ENCODE assay signal across 21 cellular contexts in genomic region chr13:75460644-75461043, GRCh38. TPM values are rescaled to one million over a fixed set of nuclear protein-coding genes. Genes with fewer than 3 reads are reported as not detected.
DNase-seq lines count a peak whose midpoint lies in the region; ATAC-seq and TF ChIP-seq lines count a peak whose summit lies in the region.
"Had no signal": no experiment of that assay in that cellular context is flagged by ENCODE, and none has a peak within 500 bp of the region (broad histone marks: within the 10 kb centered on the region; RNA-seq: fewer than 3 reads in every experiment).

No MANE protein-coding gene starts in this region.

- H3K9me3 ChIP-seq in left ventricle myocardium inferior (replicated peaks): no peaks in the 10 kb centered on the region
- no peaks in the 10 kb centered on the region for H3K9me3 ChIP-seq in heart right ventricle
- no peaks in the 10 kb centered on the region for H3K9me3 ChIP-seq in mesenchymal stem cell (ENCODE audit: control insufficient read depth, low read length)
- H3K9me3 ChIP-seq in skeletal muscle tissue (ENCODE audit: control insufficient read depth in 3 of 3, low read length in 3 of 3): no peaks in the 10 kb centered on the region
- H3K9me3 ChIP-seq: A549, BE2C had no signal

- WGBS in heart right ventricle, 2 donors: 73 to 86% methylated on average over 5 of the region's 5 CpGs
- WGBS in mesenchymal stem cell: 50% methylated on average over 2 of the region's 5 CpGs

- no peak overlapping the region for H4K8ac ChIP-seq in mesenchymal stem cell (ENCODE audit: low read length)

- H3K4me2 ChIP-seq in mesenchymal stem cell (ENCODE audit: low read length, poor library complexity, severe bottlenecking): no peak overlapping the region
- H3K4me2 ChIP-seq: A549; BLaER1 treated with 17β-estradiol and CSF1 and Interleukin-3, amounts not matched to agents 10 nM and 100 nM had no signal

- DNase-seq in left ventricle myocardium inferior (no peak), heart right ventricle (no peak), RWPE1 (ENCODE audit: low spot score) (no peak), mesenchymal stem cell (no peak), SHP77 (lab: John Stamatoyannopoulos, UW) (no peak)
- DNase-seq: 8988T; ACHN; AML-193; BE2C; Calu3; CD4-positive, alpha-beta T cell; CD8-positive, alpha-beta memory T cell; DMS53; DMS79 treated with DMSO at 0.1 percent for 48 hours; GF-D8; H7; HCEC 1CT had no signal

- no peak overlapping the region for H3K4me3 ChIP-seq in left ventricle myocardium inferior
- no peak overlapping the region for H3K4me3 ChIP-seq in heart right ventricle
- no peak overlapping the region for H3K4me3 ChIP-seq in mesenchymal stem cell (ENCODE audit: insufficient read depth in 1 of 2, low read depth in 1 of 2, low read length in 2 of 2)
- H3K4me3 ChIP-seq in skeletal muscle tissue (ENCODE audit: low read length in 3 of 3): no peak overlapping the region
- H3K4me3 ChIP-seq: A549; BLaER1 treated with 17β-estradiol and CSF1 and Interleukin-3, amounts not matched to agents 10 nM and 100 nM had no signal

- intact Hi-C loops in left ventricle myocardium inferior (cut with micrococcal nuclease) (no loop called here), heart right ventricle (cut with DNase I) (no loop called here)

- H2AFZ ChIP-seq in mesenchymal stem cell (ENCODE audit: low read depth, low read length): no peak overlapping the region

- H3K4me1 ChIP-seq in left ventricle myocardium inferior: peaks cover 93% of the 10 kb centered on the region
- H3K4me1 ChIP-seq in heart right ventricle: peaks cover 3 to 73% (median 44%) of the 10 kb centered on the region in 9 donors
- H3K4me1 ChIP-seq in mesenchymal stem cell (ENCODE audit: control insufficient read depth, insufficient read depth, low read depth, low read length): peaks cover 3% of the 10 kb centered on the region
- H3K4me1 ChIP-seq in skeletal muscle tissue (ENCODE audit: control insufficient read depth in 3 of 3, insufficient read depth in 3 of 3, low read length in 3 of 3): peaks cover 29 to 63% (median 41%) of the 10 kb centered on the region in 3 donors

- no peak overlapping the region for H2BK5ac ChIP-seq in mesenchymal stem cell (ENCODE audit: low read depth, low read length, poor library complexity, severe bottlenecking)

- no peak overlapping the region for H3K14ac ChIP-seq in mesenchymal stem cell (ENCODE audit: low read length in 2 of 2)

- no peak overlapping the region for H3K4ac ChIP-seq in mesenchymal stem cell (ENCODE audit: low read depth in 1 of 2, low read length in 2 of 2)

- H3K18ac ChIP-seq in mesenchymal stem cell (ENCODE audit: low read depth in 1 of 2, low read length in 2 of 2): peak overlapping the region in 1 of 2 experiments; percentile 9

- H3K27me3 ChIP-seq in left ventricle myocardium inferior (ENCODE audit: low read depth): no peaks in the 10 kb centered on the region
- H3K27me3 ChIP-seq in heart right ventricle: no peaks in the 10 kb centered on the region
- H3K27me3 ChIP-seq in mesenchymal stem cell (ENCODE audit: control insufficient read depth in 1 of 2, insufficient read depth in 1 of 2, low read length in 2 of 2): no peaks in the 10 kb centered on the region
- no peaks in the 10 kb centered on the region for H3K27me3 ChIP-seq in skeletal muscle tissue (ENCODE audit: control insufficient read depth in 3 of 3, insufficient read depth in 3 of 3, low read length in 3 of 3)
- H3K27me3 ChIP-seq: BE2C; BLaER1 treated with 17β-estradiol and CSF1 and Interleukin-3, amounts not matched to agents 10 nM and 100 nM had no signal

- H3K27ac ChIP-seq in left ventricle myocardium inferior (replicated peaks) (peak overlapping the region; percentile 88), heart right ventricle (peak overlapping the region in 4 of 10 donors; percentile 10 to 84 (median 24)), RWPE1 (peak overlapping the region; percentile 54; the same call in 1 of the 2 replicates), mesenchymal stem cell (ENCODE audit: low read length, poor library complexity, severe bottlenecking) (no peak overlapping the region), skeletal muscle tissue (ENCODE audit: low read depth, low read length) (peak overlapping the region; percentile 11)
- H3K27ac ChIP-seq: A549; BLaER1 treated with 17β-estradiol and CSF1 and Interleukin-3, amounts not matched to agents 10 nM and 100 nM had no signal

- H3K23ac ChIP-seq in mesenchymal stem cell (ENCODE audit: low read length in 2 of 2): no peak overlapping the region

- peak overlapping the region; percentile 87 for H2AK5ac ChIP-seq in mesenchymal stem cell (ENCODE audit: low read length, severe bottlenecking)

- H4K91ac ChIP-seq in mesenchymal stem cell (ENCODE audit: low read length): no peak overlapping the region

- CTCF ChIA-PET in RWPE1 (lab: Yijun Ruan, JAX): interaction anchor here (0.6 kb wide), 1 partner anchor 45 kb away, joined by 6 read pairs; no protein-coding TSS in a partner anchor

- no peaks in the 10 kb centered on the region for H3K36me3 ChIP-seq in left ventricle myocardium inferior
- no peaks in the 10 kb centered on the region for H3K36me3 ChIP-seq in heart right ventricle
- peaks cover 0 to 3% of the 10 kb centered on the region in 2 experiments for H3K36me3 ChIP-seq in mesenchymal stem cell (ENCODE audit: control insufficient read depth in 1 of 2, insufficient read depth in 2 of 2, low read depth in 1 of 2, low read length in 2 of 2)
- H3K36me3 ChIP-seq in skeletal muscle tissue (ENCODE audit: control insufficient read depth in 3 of 3, insufficient read depth in 3 of 3, low read length in 3 of 3): no peaks in the 10 kb centered on the region

- peaks cover 19% of the 10 kb centered on the region for H3K79me1 ChIP-seq in mesenchymal stem cell (replicated peaks; ENCODE audit: low read length, poor library complexity, severe bottlenecking)

- ATAC-seq in heart right ventricle (no peak), HG03460 (IDR thresholded peaks at IDR 0.05; ENCODE audit: unreplicated experiment) (no peak)
- ATAC-seq: A549 had no signal

- POLR2A ChIA-PET in RWPE1 (lab: Yijun Ruan, JAX; ENCODE audit: low non-redundant PET): no interaction called here

- TF ChIP-seq CTCF in left ventricle myocardium inferior (IDR thresholded peaks at IDR 0.05; ENCODE audit: borderline replicate concordance) (no peak), heart right ventricle (IDR thresholded peaks at IDR 0.05) (no peak), RWPE1 (conservative IDR thresholded peaks at IDR 0.05; ENCODE audit: low read depth) (no peak)

- H2BK12ac ChIP-seq in mesenchymal stem cell (ENCODE audit: low read length in 2 of 2): no peak overlapping the region

- no peak overlapping the region for H3K9ac ChIP-seq in mesenchymal stem cell (ENCODE audit: low read length)
- no peak overlapping the region for H3K9ac ChIP-seq in skeletal muscle tissue (ENCODE audit: low read depth in 1 of 3, low read length in 3 of 3)
- H3K9ac ChIP-seq: BLaER1 treated with 17β-estradiol and CSF1 and Interleukin-3, amounts not matched to agents 10 nM and 100 nM had no signal

- H2BK15ac ChIP-seq in mesenchymal stem cell (ENCODE audit: low read depth, poor library complexity, severe bottlenecking): no peak overlapping the region

- no peak overlapping the region for H2BK120ac ChIP-seq in mesenchymal stem cell (ENCODE audit: low read depth, low read length)

RNA-seq across cellular contexts. Expression of gene TBC1D4, which starts 21.3 kb away (rescaled TPM):
- 97.5 TPM for total RNA-seq in left ventricle myocardium inferior
- total RNA-seq in heart right ventricle: 100 to 1,000 TPM in 5 of 10 donors, 10 to 100 TPM in 5; 56.4 to 124 (median 102) TPM
- polyA plus RNA-seq in heart right ventricle: 10 to 100 TPM; 10.1 to 77.2 TPM
- 8.0 TPM for polyA plus RNA-seq in mesenchymal stem cell (2013, experiment 1 of 2)
- polyA plus RNA-seq in mesenchymal stem cell (2013, experiment 2 of 2): 6.4 TPM
- 19.8 TPM for total RNA-seq in skeletal muscle tissue
